1 cellular context compared by ENCODE assay signal in the genomic region with DNA sequence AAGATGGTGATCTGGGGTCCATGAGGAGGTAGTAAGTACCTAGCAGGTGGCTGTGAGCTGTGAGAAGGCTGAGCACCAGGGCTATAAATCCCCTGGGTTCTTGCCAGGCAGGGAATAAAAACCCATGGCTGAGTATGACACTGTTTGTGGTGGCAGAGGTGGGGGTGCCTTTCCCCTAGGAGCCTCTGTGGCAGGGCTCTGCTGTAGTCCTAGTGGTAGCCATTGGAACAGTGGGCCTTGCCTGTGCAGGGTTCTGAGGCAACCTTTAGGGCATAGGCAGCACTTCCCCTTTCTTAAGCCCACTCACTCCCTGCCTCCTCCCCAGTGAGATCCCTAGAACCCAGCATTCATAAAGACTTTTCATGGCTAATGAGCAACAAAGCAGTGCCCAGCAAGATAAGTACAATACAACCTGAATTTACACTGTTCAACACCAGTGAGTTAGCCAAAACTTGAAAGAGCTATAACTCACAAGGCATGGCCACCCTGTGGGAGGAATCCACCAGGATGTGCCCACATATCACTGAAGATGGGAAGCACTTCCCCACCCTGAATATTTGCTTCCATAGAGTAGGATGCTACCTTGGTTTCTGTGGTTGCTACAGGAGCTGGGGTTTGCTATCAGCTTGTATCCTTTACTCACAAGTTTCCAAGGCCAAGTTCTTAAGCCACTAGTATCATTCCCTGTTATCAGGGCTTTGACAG.
TF ChIP-seq lines count a peak whose summit lies in the region.

No MANE protein-coding gene starts in this region.

TF ChIP-seq in HepG2, 621 proteins besides CTCF, POLR2A, EP300 and RAD21 (continued from another document):
- TF ChIP-seq, protein P1, sequence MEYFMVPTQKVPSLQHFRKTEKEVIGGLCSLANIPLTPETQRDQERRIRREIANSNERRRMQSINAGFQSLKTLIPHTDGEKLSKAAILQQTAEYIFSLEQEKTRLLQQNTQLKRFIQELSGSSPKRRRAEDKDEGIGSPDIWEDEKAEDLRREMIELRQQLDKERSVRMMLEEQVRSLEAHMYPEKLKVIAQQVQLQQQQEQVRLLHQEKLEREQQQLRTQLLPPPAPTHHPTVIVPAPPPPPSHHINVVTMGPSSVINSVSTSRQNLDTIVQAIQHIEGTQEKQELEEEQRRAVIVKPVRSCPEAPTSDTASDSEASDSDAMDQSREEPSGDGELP (IDR thresholded peaks at IDR 0.05; ENCODE audit: borderline replicate concordance, low read depth) = no peak
